8 cellular contexts compared by ENCODE assay signal in the genomic region with DNA sequence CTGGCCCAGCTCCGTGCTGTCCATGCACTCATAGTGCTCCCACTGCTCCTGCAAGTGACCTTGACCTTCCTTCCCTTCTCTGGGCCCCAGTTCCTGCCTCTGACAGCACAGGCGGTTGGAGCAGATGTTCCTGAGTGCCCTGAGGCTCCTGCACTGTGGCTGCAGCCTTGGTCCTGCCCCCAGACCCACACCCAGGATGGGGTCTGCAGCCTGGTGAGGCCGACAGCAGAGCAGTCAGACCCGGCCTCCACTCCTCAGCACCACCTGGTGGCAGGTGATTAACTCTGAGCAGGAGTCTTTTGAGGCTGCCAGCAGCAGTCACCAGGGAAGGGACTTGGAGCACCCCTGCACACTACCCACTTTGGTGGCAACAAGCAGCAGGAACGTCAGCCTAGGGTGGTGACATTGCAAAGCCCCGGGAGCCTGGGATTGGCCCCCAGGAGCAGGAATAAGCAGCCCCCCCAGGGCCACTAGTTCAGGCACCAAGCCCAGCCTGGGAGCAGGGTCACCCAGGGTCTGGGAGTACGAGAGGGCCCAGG.
DNase-seq lines count a peak whose midpoint lies in the region; ATAC-seq and TF ChIP-seq lines count a peak whose summit lies in the region.

No MANE protein-coding gene starts in this region.

- peak in 4 of 7 experiments; percentile 26 to 43 (median 34) for DNase-seq in CD8-positive, alpha-beta T cell
- no peak for DNase-seq in HFF-Myc (ENCODE audit: extremely low read depth, low read depth)
- no peak for DNase-seq in RWPE2 (ENCODE audit: low spot score)
- peak; percentile 37 for DNase-seq in cerebellar cortex (ENCODE audit: low spot score)
- peak; percentile 32 to 62 for DNase-seq in lung microvascular endothelial cell (ENCODE audit: low read depth in 2 of 2)
- DNase-seq in vagina (ENCODE audit: extremely low spot score in 2 of 2), result no peak
- no peak for DNase-seq in NOMO-1 treated with dmso at 0.1 percent for 144 hours (lab: John Stamatoyannopoulos, UW; ENCODE audit: unreplicated experiment)

- no peak overlapping the region for H3K4me3 Mint-ChIP-seq in CD8-positive, alpha-beta T cell

- H3K27me3 Mint-ChIP-seq in CD8-positive, alpha-beta T cell (ENCODE audit: low read depth), result peaks cover 59% of the 10 kb centered on the region

- POLR2A ChIA-PET in CD8-positive, alpha-beta T cell (lab: Charles Lee), result no interaction called here

- no peaks in the 10 kb centered on the region for H3K27me3 ChIP-seq in CD8-positive, alpha-beta T cell (ENCODE audit: insufficient read depth, low read length)
- H3K27me3 ChIP-seq in RWPE2 (ENCODE audit: insufficient read depth, poor library complexity, severe bottlenecking), result peaks cover 48% of the 10 kb centered on the region
- no peaks in the 10 kb centered on the region for H3K27me3 ChIP-seq in vagina

- no peak overlapping the region for H3K27ac Mint-ChIP-seq in CD8-positive, alpha-beta T cell

- ATAC-seq in CD8-positive, alpha-beta T cell, result no peak
- ATAC-seq in RWPE2 (ENCODE audit: low read depth) (peak; percentile 57), HG03442 (IDR thresholded peaks at IDR 0.05; ENCODE audit: unreplicated experiment) (no peak)

- H3K9me3 ChIP-seq in CD8-positive, alpha-beta T cell (ENCODE audit: low read length), result no peaks in the 10 kb centered on the region
- H3K9me3 ChIP-seq in RWPE2 (ENCODE audit: severe bottlenecking) (no peaks in the 10 kb centered on the region), vagina (no peaks in the 10 kb centered on the region)

- H3K36me3 Mint-ChIP-seq in CD8-positive, alpha-beta T cell, result no peaks in the 10 kb centered on the region

- no peak for TF ChIP-seq POLR2A in vagina (IDR thresholded peaks at IDR 0.05)

- peak; percentile 42 for TF ChIP-seq CTCF in CD8-positive, alpha-beta T cell (IDR thresholded peaks at IDR 0.05)
- peak; percentile 57 for TF ChIP-seq CTCF in HFF-Myc (IDR thresholded peaks at IDR 0.05; ENCODE audit: low read depth, low read length, missing control alignments)
- peak; percentile 94 for TF ChIP-seq CTCF in RWPE2 (IDR thresholded peaks at IDR 0.05; ENCODE audit: poor library complexity, severe bottlenecking)
- TF ChIP-seq CTCF in vagina (IDR thresholded peaks at IDR 0.05), result peak in 2 of 3 experiments; percentile 40 to 55

- intact Hi-C loops in CD8-positive, alpha-beta T cell (cut with DNase I, micrococcal nuclease), result loop anchor here in 1 of 2 experiments (5.0 to 10.0 kb wide), 2 partner anchors 351 to 972 kb away; no protein-coding TSS in a partner anchor
- intact Hi-C loops in vagina (cut with DNase I), result no loop called here

- H3K27ac ChIP-seq in CD8-positive, alpha-beta T cell (ENCODE audit: low read depth, low read length), result no peak overlapping the region
- H3K27ac ChIP-seq in RWPE2 (ENCODE audit: poor library complexity, severe bottlenecking) (no peak overlapping the region), vagina (no peak overlapping the region)

- H3K36me3 ChIP-seq in CD8-positive, alpha-beta T cell (ENCODE audit: insufficient read depth, low read length), result no peaks in the 10 kb centered on the region
- H3K36me3 ChIP-seq in RWPE2 (ENCODE audit: low read depth), result no peaks in the 10 kb centered on the region
- no peaks in the 10 kb centered on the region for H3K36me3 ChIP-seq in vagina

- no peaks in the 10 kb centered on the region for H3K4me1 Mint-ChIP-seq in CD8-positive, alpha-beta T cell (ENCODE audit: low read depth)

- CTCF ChIA-PET in CD8-positive, alpha-beta T cell (lab: Charles Lee), result interaction anchor here (1.0 to 2.0 kb wide), 3 partner anchors 14 to 19 kb away, joined by 3 to 8 read pairs (median 5); no protein-coding TSS in a partner anchor

- no peaks in the 10 kb centered on the region for H3K9me3 Mint-ChIP-seq in CD8-positive, alpha-beta T cell

- no peak overlapping the region for H3K4me3 ChIP-seq in CD8-positive, alpha-beta T cell (ENCODE audit: low read depth, low read length)
- H3K4me3 ChIP-seq in HFF-Myc (replicated peaks; ENCODE audit: low read depth, low read length) (no peak overlapping the region), RWPE2 (ENCODE audit: severe bottlenecking) (no peak overlapping the region), vagina (no peak overlapping the region)

- no peaks in the 10 kb centered on the region for H3K4me1 ChIP-seq in CD8-positive, alpha-beta T cell (ENCODE audit: insufficient read depth, low read length)
- no peaks in the 10 kb centered on the region for H3K4me1 ChIP-seq in RWPE2 (ENCODE audit: insufficient read depth, poor library complexity, severe bottlenecking)
- no peaks in the 10 kb centered on the region for H3K4me1 ChIP-seq in vagina

Comparison
In these comparisons a context has a peak if more than half of its experiments do, and no peak if none do; other contexts are left out.
1. DNase-seq: peak in CD8-positive, alpha-beta T cell (4 of 7), cerebellar cortex (single experiment) and lung microvascular endothelial cell (2 of 2); none in HFF-Myc (single experiment), RWPE2 (single experiment), vagina (0 of 2) and NOMO-1 treated with dmso at 0.1 percent for 144 hours (single experiment).
2. CTCF ChIP-seq: peak in every context shown above with its lines; median percentile 94 in RWPE2; 57 in HFF-Myc; 48 in vagina; 42 in CD8-positive, alpha-beta T cell.